Comparison of ENCODE assay signal across 1 cellular context in genomic region chr7:106563466-106564150, GRCh38.
A peak's percentile ranks its signal among the peaks of the same experiment; 100 is the strongest.
TF ChIP-seq lines count a peak whose summit lies in the region.

No MANE protein-coding gene starts in this region.

TF ChIP-seq in K562, 482 proteins besides CTCF, POLR2A, EP300 and RAD21 (continued from another document and continues in another):
- TF ChIP-seq RBM17 (IDR thresholded peaks at IDR 0.05; ENCODE audit: borderline replicate concordance, low read depth, low read length) (no peak), HMBOX1 (IDR thresholded peaks at IDR 0.05) (peak; percentile 28), CHCHD3 (CRISPR knock-in tag; IDR thresholded peaks at IDR 0.05) (no peak), PTRF (tag; IDR thresholded peaks at IDR 0.05) (no peak), ZFP36 (IDR thresholded peaks at IDR 0.05; ENCODE audit: low read depth, low read length, partially characterized antibody) (no peak), THAP7 (CRISPR knock-in tag; IDR thresholded peaks at IDR 0.05) (no peak), ATF1 (CRISPR knock-in tag; IDR thresholded peaks at IDR 0.05) (no peak), ATF1 (tag; IDR thresholded peaks at IDR 0.05) (peak; percentile 38; the same call in 1 of the 2 replicates), PHB (CRISPR knock-in tag; IDR thresholded peaks at IDR 0.05) (no peak), FOS (IDR thresholded peaks at IDR 0.05; ENCODE audit: extremely low read depth, insufficient read length) (no peak), JUN (IDR thresholded peaks at IDR 0.05; ENCODE audit: borderline replicate concordance, low read depth, low read length) (no peak), JUN (CRISPR knock-in tag; IDR thresholded peaks at IDR 0.05; ENCODE audit: borderline replicate concordance) (no peak), RBFOX2 (IDR thresholded peaks at IDR 0.05; ENCODE audit: low read depth, low read length) (no peak), NCOA2 (IDR thresholded peaks at IDR 0.05; ENCODE audit: partially characterized antibody in 2 of 2) (no peak), MLLT1 (IDR thresholded peaks at IDR 0.05) (no peak), BRCA1 (IDR thresholded peaks at IDR 0.05) (no peak), BRCA1 (CRISPR knock-in tag; IDR thresholded peaks at IDR 0.05) (no peak), LEF1 (IDR thresholded peaks at IDR 0.05) (no peak), PREB (CRISPR knock-in tag; IDR thresholded peaks at IDR 0.05) (0 out of 2 replicates have a peak, but pooled peaks have one; percentile 9), SREBF1 (IDR thresholded peaks at IDR 0.05; ENCODE audit: borderline replicate concordance, low read depth, low read length) (no peak), CEBPB (tag; IDR thresholded peaks at IDR 0.05) (no peak), ZBTB26 (CRISPR knock-in tag; IDR thresholded peaks at IDR 0.05) (no peak), EP400 (IDR thresholded peaks at IDR 0.05) (no peak; the same call in 1 of the 2 replicates), IFI16 (CRISPR knock-in tag; IDR thresholded peaks at IDR 0.05) (no peak), CC2D1A (IDR thresholded peaks at IDR 0.05) (0 out of 2 replicates have a peak, but pooled peaks have one; percentile 11), ZNF282 (CRISPR knock-in tag; IDR thresholded peaks at IDR 0.05) (no peak), ZBED1 (IDR thresholded peaks at IDR 0.05) (no peak), STAG1 (CRISPR knock-in tag; IDR thresholded peaks at IDR 0.05; ENCODE audit: borderline replicate concordance) (no peak), KAT2B (IDR thresholded peaks at IDR 0.05; ENCODE audit: low read depth, low read length) (no peak), ELK1 (CRISPR knock-in tag; IDR thresholded peaks at IDR 0.05) (no peak), NR4A1 (CRISPR knock-in tag; IDR thresholded peaks at IDR 0.05) (no peak), NR4A1 (tag; IDR thresholded peaks at IDR 0.05) (no peak), HMGXB4 (CRISPR knock-in tag; IDR thresholded peaks at IDR 0.05) (no peak), UBTF (IDR thresholded peaks at IDR 0.05; ENCODE audit: borderline replicate concordance in 1 of 2, low read depth in 2 of 2, low read length in 2 of 2) (no peak), GATA2 (CRISPR knock-in tag; IDR thresholded peaks at IDR 0.05) (no peak), ZBTB11 (CRISPR knock-in tag; IDR thresholded peaks at IDR 0.05) (0 out of 6 replicates have a peak, but pooled peaks of 1 of the 3 experiments have one; percentile 38), ZNF592 (IDR thresholded peaks at IDR 0.05) (peak; percentile 62; the same call in 1 of the 2 replicates), SUPT5H (IDR thresholded peaks at IDR 0.05) (no peak), SNRNP70 (optimal IDR thresholded peaks at IDR 0.05; ENCODE audit: low read depth, low read length) (no peak), ETS2 (tag; IDR thresholded peaks at IDR 0.05; ENCODE audit: borderline replicate concordance, poor library complexity, severe bottlenecking) (no peak), HNRNPL (IDR thresholded peaks at IDR 0.05; ENCODE audit: low read depth, low read length) (no peak), FOXJ2 (tag; IDR thresholded peaks at IDR 0.05) (no peak), SIN3B (IDR thresholded peaks at IDR 0.05; ENCODE audit: low read depth) (no peak), ELF2 (CRISPR knock-in tag; IDR thresholded peaks at IDR 0.05) (no peak), RBBP5 (IDR thresholded peaks at IDR 0.05; ENCODE audit: borderline replicate concordance, insufficient read depth, low read length, poor library complexity, severe bottlenecking) (no peak), GTF2A2 (tag; IDR thresholded peaks at IDR 0.05) (no peak), CBX2 (IDR thresholded peaks at IDR 0.05; ENCODE audit: insufficient read depth, low read length, poor library complexity, severe bottlenecking) (no peak), ZNF384 (IDR thresholded peaks at IDR 0.05; ENCODE audit: low read depth, low read length) (no peak), ID3 (CRISPR knock-in tag; IDR thresholded peaks at IDR 0.05) (no peak), ID3 (tag; IDR thresholded peaks at IDR 0.05) (no peak)
